1 cellular context compared by ENCODE assay signal in the genomic region with DNA sequence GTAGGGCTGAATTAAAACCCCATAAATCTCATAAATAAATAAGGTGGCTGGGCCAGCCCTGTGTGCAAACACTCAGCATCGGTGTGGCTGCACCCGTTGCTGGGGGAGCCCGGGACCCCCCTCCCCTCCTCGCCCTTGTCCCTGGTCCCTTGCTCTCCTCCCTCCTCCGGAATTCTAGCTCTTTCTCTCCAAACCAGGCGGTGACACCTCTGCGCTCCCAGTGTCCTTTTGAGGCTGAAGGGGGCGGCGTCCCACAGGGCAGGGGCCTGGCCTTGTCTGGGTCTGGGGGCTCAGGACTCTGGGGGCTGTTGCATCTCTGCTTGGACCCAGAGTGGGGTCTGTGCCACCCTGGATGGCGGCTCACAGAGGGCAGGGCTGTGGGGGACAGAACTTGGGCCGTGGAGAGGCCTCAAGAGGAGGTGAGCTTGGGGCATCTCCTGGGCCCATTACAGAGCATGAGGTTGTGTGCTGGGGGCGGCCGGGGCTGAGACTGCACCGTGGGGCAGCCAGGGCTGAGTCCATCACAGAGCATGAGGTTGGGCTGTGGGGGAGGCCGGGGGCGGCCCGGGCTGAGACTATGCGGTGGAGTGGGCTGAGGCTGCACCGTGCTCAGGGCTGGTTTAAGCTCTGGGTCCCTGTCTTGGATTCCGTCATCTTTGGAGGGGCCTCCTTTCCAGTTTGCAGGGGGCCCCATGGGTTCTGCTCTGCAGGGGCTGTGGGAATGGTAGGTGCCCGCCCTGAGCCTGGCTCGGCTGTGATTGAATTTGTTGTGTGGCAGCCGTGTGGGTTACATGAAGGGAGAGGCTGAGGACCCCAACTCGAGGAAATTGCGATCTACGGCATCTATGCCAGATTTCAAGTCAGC.
TF ChIP-seq lines count a peak whose summit lies in the region.

No MANE protein-coding gene starts in this region.

TF ChIP-seq in SK-N-SH, 30 proteins besides CTCF, POLR2A, EP300 and RAD21 (continued from another document):
- TF ChIP-seq, protein P1, sequence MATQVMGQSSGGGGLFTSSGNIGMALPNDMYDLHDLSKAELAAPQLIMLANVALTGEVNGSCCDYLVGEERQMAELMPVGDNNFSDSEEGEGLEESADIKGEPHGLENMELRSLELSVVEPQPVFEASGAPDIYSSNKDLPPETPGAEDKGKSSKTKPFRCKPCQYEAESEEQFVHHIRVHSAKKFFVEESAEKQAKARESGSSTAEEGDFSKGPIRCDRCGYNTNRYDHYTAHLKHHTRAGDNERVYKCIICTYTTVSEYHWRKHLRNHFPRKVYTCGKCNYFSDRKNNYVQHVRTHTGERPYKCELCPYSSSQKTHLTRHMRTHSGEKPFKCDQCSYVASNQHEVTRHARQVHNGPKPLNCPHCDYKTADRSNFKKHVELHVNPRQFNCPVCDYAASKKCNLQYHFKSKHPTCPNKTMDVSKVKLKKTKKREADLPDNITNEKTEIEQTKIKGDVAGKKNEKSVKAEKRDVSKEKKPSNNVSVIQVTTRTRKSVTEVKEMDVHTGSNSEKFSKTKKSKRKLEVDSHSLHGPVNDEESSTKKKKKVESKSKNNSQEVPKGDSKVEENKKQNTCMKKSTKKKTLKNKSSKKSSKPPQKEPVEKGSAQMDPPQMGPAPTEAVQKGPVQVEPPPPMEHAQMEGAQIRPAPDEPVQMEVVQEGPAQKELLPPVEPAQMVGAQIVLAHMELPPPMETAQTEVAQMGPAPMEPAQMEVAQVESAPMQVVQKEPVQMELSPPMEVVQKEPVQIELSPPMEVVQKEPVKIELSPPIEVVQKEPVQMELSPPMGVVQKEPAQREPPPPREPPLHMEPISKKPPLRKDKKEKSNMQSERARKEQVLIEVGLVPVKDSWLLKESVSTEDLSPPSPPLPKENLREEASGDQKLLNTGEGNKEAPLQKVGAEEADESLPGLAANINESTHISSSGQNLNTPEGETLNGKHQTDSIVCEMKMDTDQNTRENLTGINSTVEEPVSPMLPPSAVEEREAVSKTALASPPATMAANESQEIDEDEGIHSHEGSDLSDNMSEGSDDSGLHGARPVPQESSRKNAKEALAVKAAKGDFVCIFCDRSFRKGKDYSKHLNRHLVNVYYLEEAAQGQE (IDR thresholded peaks at IDR 0.05; ENCODE audit: low read depth, low read length), result no peak
